1 cellular context compared by ENCODE assay signal in the genomic region with DNA sequence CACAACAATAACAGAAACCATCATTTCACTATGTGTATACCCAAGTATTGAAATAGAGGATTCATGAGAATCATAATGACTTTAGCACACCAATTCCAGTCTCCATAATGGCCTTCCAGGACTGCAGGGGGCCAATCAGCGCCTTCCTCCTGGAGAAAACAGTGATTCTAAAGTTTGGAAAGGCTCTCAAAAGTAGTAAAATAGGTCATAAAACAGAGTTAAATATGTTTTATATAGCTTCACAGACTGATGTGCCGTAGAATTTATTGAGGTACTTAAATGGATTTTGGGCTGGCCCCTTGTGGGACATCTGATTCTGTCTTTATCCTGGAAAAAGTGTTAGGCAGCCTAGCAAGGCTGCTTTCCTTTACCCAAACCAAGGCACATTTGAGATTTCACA.
TF ChIP-seq lines count a peak whose summit lies in the region.

No MANE protein-coding gene starts in this region.

TF ChIP-seq in GM23338, 12 proteins besides CTCF, POLR2A, EP300 and RAD21:
- no peak for TF ChIP-seq ZNF462 (CRISPR knock-in tag; IDR thresholded peaks at IDR 0.05)
- TF ChIP-seq JUNB (IDR thresholded peaks at IDR 0.05; ENCODE audit: unreplicated experiment) = no peak
TF ChIP-seq in GM23338: peak in this region for 0.
